ENCODE assay signal across 23 cellular contexts in the genomic region with DNA sequence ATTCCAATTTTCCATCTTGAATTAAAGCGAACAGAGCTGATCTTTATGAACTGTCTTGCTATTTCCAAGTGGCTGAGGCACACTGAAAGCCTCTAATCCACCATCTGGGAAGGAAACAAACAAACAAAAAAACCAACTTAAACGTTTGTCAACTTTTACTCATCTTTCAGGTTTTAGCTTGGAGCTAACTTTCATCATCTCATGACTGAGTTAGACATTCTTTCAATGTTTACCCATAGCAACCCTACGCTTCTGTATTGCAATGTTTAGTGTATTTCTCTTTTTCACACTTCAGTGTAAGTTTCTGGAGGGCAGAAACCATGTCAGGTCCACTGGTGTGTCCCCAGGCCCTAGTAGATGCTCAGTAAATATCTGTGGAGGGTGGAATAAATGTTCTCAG.
"Had no signal": no experiment of that assay in that cellular context is flagged by ENCODE, and none has a peak within 500 bp of the region (broad histone marks: within the 10 kb centered on the region; RNA-seq: fewer than 3 reads in every experiment).

No MANE protein-coding gene starts in this region.

- H3K27me3 ChIP-seq: dorsolateral prefrontal cortex, esophagus muscularis mucosa, gastroesophageal sphincter, ovary, right atrium auricular region, sigmoid colon, tibial artery, upper lobe of right lung, vagina had no signal

- H3K4me1 ChIP-seq: esophagus muscularis mucosa, gastroesophageal sphincter, right atrium auricular region, sigmoid colon, tibial artery, upper lobe of right lung, vagina had no signal

- H3K4me3 ChIP-seq: dorsolateral prefrontal cortex, esophagus muscularis mucosa, gastroesophageal sphincter, lung, ovary, right atrium auricular region, sigmoid colon, tibial artery, upper lobe of right lung, vagina had no signal

- H3K27ac ChIP-seq: dorsolateral prefrontal cortex, esophagus muscularis mucosa, gastroesophageal sphincter, ovary, right atrium auricular region, sigmoid colon, tibial artery, upper lobe of right lung, vagina had no signal

- H3K9me3 ChIP-seq: esophagus muscularis mucosa, gastroesophageal sphincter, ovary, right atrium auricular region, sigmoid colon, tibial artery, upper lobe of right lung, vagina had no signal

- FAIRE-seq: kidney, small intestine had no signal

- H3K36me3 ChIP-seq: esophagus muscularis mucosa, gastroesophageal sphincter, ovary, right atrium auricular region, sigmoid colon, tibial artery, upper lobe of right lung, vagina had no signal

- ATAC-seq: gastroesophageal sphincter; left colon; left ventricle myocardium superior; naive thymus-derived CD4-positive, alpha-beta T cell had no signal

- DNase-seq: cortex of kidney; dorsolateral prefrontal cortex; effector CD8-positive, alpha-beta T cell; foreskin fibroblast; glutamatergic neuron; kidney; left colon; left ventricle myocardium superior; mesenchymal stem cell; midbrain; naive thymus-derived CD4-positive, alpha-beta T cell; nephron progenitor cell; ovary; sigmoid colon; small intestine; stimulated activated CD4-positive, alpha-beta T cell treated with anti-CD3 and anti-CD28 coated beads, Interleukin-2, amount 100 ng/mL, for 48 hours; tibial artery; upper lobe of right lung had no signal
